In genomic region chr3:197680955-197681521, GRCh38 we compare ENCODE assay signal across 15 cellular contexts.
"Had no signal": no experiment of that assay in that cellular context is flagged by ENCODE, and none has a peak within 500 bp of the region (broad histone marks: within the 10 kb centered on the region; RNA-seq: fewer than 3 reads in every experiment).

No MANE protein-coding gene starts in this region.

- DNase-seq: activated CD4-positive, alpha-beta T cell treated with anti-CD3 and anti-CD28 coated beads, Interleukin-2, amount 10 ng/mL, durations not matched to agents 7 days and 5 days; activated CD4-positive, CD25-positive, alpha-beta regulatory T cell; activated gamma-delta T cell treated with Interleukin-2 at 50 U/mL for 16 hours; activated naive CD8-positive, alpha-beta T cell treated with anti-CD3 and anti-CD28 coated beads for 36 hours; brain microvascular endothelial cell; cerebellar nuclear complex; effector memory CD4-positive, alpha-beta T cell; heart left ventricle; left lung; mammary epithelial cell; mucosa of descending colon; naive thymus-derived CD4-positive, alpha-beta T cell; retina; stimulated activated CD4-positive, alpha-beta T cell treated with anti-CD3 and anti-CD28 coated beads, Interleukin-2, amount 100 ng/mL, for 48 hours had no signal

- H3K27me3 Mint-ChIP-seq: activated CD4-positive, alpha-beta T cell treated with anti-CD3 and anti-CD28 coated beads, Interleukin-2, amount 10 ng/mL, durations not matched to agents 7 days and 5 days; activated naive CD8-positive, alpha-beta T cell treated with anti-CD3 and anti-CD28 coated beads for 36 hours; naive thymus-derived CD4-positive, alpha-beta T cell; stimulated activated memory B cell treated with anti-CD40 and anti-IgM and Interleukin-4, amounts not matched to agents 10 μg/mL and 1 μg/mL and 100 μg/mL, for 72 hours had no signal

- H3K9me3 ChIP-seq: heart left ventricle, left lung, mucosa of descending colon had no signal

- H3K4me3 ChIP-seq: heart left ventricle, left lung, mucosa of descending colon had no signal

- ATAC-seq: heart left ventricle; left lung; mucosa of descending colon; naive thymus-derived CD4-positive, alpha-beta T cell; stimulated activated memory B cell treated with anti-CD40 and anti-IgM and Interleukin-4, amounts not matched to agents 10 μg/mL and 1 μg/mL and 100 μg/mL, for 72 hours had no signal

- H3K4me3 Mint-ChIP-seq: activated CD4-positive, alpha-beta T cell treated with anti-CD3 and anti-CD28 coated beads, Interleukin-2, amount 10 ng/mL, durations not matched to agents 7 days and 5 days; activated naive CD8-positive, alpha-beta T cell treated with anti-CD3 and anti-CD28 coated beads for 36 hours; naive thymus-derived CD4-positive, alpha-beta T cell; stimulated activated memory B cell treated with anti-CD40 and anti-IgM and Interleukin-4, amounts not matched to agents 10 μg/mL and 1 μg/mL and 100 μg/mL, for 72 hours had no signal

- H3K4me1 Mint-ChIP-seq: activated CD4-positive, alpha-beta T cell treated with anti-CD3 and anti-CD28 coated beads, Interleukin-2, amount 10 ng/mL, durations not matched to agents 7 days and 5 days; activated naive CD8-positive, alpha-beta T cell treated with anti-CD3 and anti-CD28 coated beads for 36 hours; naive thymus-derived CD4-positive, alpha-beta T cell had no signal

- H3K9me3 Mint-ChIP-seq: activated naive CD8-positive, alpha-beta T cell treated with anti-CD3 and anti-CD28 coated beads for 36 hours; stimulated activated memory B cell treated with anti-CD40 and anti-IgM and Interleukin-4, amounts not matched to agents 10 μg/mL and 1 μg/mL and 100 μg/mL, for 72 hours had no signal

- H3K27me3 ChIP-seq: brain microvascular endothelial cell, heart left ventricle, left lung had no signal

- H3K27ac ChIP-seq: brain microvascular endothelial cell, heart left ventricle, left lung had no signal

- H3K27ac Mint-ChIP-seq: activated CD4-positive, alpha-beta T cell treated with anti-CD3 and anti-CD28 coated beads, Interleukin-2, amount 10 ng/mL, durations not matched to agents 7 days and 5 days; activated naive CD8-positive, alpha-beta T cell treated with anti-CD3 and anti-CD28 coated beads for 36 hours had no signal
